26 cellular contexts compared by ENCODE assay signal in the genomic region with DNA sequence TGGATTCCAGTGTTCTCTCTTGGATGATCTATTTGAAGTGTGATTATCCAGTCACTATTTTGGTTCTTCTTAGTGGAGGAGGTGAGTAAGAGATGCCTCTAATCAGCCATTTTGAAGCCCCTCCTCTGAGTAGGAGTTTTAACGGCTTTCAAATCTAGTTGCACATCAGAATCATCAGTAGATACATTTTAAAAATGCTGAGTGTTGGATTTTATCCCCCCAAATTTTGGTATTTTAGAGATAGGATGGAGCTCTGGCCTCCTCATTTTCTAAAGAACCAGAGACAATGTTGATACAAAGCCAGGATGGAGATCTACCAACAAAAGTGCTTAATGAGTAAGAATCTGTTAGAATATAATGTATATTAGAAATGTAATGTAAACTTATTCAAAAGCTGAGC.
"Had no signal": no experiment of that assay in that cellular context is flagged by ENCODE, and none has a peak within 500 bp of the region (broad histone marks: within the 10 kb centered on the region; RNA-seq: fewer than 3 reads in every experiment).

No MANE protein-coding gene starts in this region.

- ATAC-seq: effector memory CD8-positive, alpha-beta T cell; esophagus mucosa; gastrocnemius medialis; gastroesophageal sphincter; heart left ventricle; heart right ventricle had no signal

- DNase-seq: colonic mucosa; cortex of kidney; dermis blood vessel endothelial cell; dorsolateral prefrontal cortex; effector CD4-positive, alpha-beta T cell; effector CD8-positive, alpha-beta T cell; effector memory CD4-positive, alpha-beta T cell; effector memory CD8-positive, alpha-beta T cell; endodermal cell; erythroblast; esophagus squamous epithelium; gastrocnemius medialis; glutamatergic neuron; head of caudate nucleus; heart left ventricle; heart right ventricle had no signal

- H3K27me3 ChIP-seq: colonic mucosa, dorsolateral prefrontal cortex, esophagus muscularis mucosa, esophagus squamous epithelium, foreskin keratinocyte, gastrocnemius medialis, gastroesophageal sphincter, heart left ventricle, heart right ventricle had no signal

- H3K4me1 ChIP-seq: colonic mucosa, esophagus muscularis mucosa, esophagus squamous epithelium, gastrocnemius medialis, gastroesophageal sphincter, heart left ventricle, heart right ventricle had no signal

- H3K9me3 ChIP-seq: colonic mucosa, gastrocnemius medialis had no signal

- H3K27ac ChIP-seq: colonic mucosa, coronary artery, dorsolateral prefrontal cortex, epithelial cell of prostate, esophagus muscularis mucosa, esophagus squamous epithelium, foreskin keratinocyte, gastrocnemius medialis, gastroesophageal sphincter, heart left ventricle, heart right ventricle had no signal

- FAIRE-seq: colon, endometrium, endothelial cell of umbilical vein, frontal cortex had no signal

- H3K36me3 ChIP-seq: colonic mucosa, esophagus muscularis mucosa, esophagus squamous epithelium, gastrocnemius medialis, gastroesophageal sphincter, heart left ventricle, heart right ventricle had no signal

- H3K4me3 ChIP-seq: colonic mucosa, coronary artery, dorsolateral prefrontal cortex, esophagus muscularis mucosa, esophagus squamous epithelium, gastrocnemius medialis, gastroesophageal sphincter, heart left ventricle, heart right ventricle had no signal
